Comparison of ENCODE assay signal across 1 cellular context in the genomic region with DNA sequence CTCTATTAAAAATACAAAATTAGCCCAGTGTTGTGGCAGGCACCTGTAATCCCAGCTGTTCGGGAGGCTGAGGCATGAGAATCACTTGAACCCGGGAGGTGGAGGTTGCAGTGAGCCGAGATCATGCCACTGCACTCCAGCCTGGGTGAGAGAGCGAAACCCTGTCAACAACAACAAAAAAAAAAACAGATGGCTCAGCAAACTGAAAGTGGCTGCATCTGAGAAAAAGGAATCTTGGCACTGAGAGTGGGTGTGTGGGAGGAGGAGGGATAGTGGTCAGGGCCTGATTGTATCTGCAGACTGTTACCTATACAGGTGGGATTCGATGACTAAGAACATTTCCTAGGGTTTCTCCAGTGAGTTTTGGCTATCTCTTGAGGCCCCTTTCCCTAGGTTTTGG.
TF ChIP-seq lines count a peak whose summit lies in the region.

No MANE protein-coding gene starts in this region.

TF ChIP-seq in GM23338, 12 proteins besides CTCF, POLR2A, EP300 and RAD21 (continued from another document):
- TF ChIP-seq, protein P1, sequence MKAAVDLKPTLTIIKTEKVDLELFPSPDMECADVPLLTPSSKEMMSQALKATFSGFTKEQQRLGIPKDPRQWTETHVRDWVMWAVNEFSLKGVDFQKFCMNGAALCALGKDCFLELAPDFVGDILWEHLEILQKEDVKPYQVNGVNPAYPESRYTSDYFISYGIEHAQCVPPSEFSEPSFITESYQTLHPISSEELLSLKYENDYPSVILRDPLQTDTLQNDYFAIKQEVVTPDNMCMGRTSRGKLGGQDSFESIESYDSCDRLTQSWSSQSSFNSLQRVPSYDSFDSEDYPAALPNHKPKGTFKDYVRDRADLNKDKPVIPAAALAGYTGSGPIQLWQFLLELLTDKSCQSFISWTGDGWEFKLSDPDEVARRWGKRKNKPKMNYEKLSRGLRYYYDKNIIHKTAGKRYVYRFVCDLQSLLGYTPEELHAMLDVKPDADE (IDR thresholded peaks at IDR 0.05) = no peak
- TF ChIP-seq, protein P2, sequence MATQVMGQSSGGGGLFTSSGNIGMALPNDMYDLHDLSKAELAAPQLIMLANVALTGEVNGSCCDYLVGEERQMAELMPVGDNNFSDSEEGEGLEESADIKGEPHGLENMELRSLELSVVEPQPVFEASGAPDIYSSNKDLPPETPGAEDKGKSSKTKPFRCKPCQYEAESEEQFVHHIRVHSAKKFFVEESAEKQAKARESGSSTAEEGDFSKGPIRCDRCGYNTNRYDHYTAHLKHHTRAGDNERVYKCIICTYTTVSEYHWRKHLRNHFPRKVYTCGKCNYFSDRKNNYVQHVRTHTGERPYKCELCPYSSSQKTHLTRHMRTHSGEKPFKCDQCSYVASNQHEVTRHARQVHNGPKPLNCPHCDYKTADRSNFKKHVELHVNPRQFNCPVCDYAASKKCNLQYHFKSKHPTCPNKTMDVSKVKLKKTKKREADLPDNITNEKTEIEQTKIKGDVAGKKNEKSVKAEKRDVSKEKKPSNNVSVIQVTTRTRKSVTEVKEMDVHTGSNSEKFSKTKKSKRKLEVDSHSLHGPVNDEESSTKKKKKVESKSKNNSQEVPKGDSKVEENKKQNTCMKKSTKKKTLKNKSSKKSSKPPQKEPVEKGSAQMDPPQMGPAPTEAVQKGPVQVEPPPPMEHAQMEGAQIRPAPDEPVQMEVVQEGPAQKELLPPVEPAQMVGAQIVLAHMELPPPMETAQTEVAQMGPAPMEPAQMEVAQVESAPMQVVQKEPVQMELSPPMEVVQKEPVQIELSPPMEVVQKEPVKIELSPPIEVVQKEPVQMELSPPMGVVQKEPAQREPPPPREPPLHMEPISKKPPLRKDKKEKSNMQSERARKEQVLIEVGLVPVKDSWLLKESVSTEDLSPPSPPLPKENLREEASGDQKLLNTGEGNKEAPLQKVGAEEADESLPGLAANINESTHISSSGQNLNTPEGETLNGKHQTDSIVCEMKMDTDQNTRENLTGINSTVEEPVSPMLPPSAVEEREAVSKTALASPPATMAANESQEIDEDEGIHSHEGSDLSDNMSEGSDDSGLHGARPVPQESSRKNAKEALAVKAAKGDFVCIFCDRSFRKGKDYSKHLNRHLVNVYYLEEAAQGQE (IDR thresholded peaks at IDR 0.05; ENCODE audit: unreplicated experiment) = no peak
- TF ChIP-seq EZH2 (IDR thresholded peaks at IDR 0.05; ENCODE audit: low read depth, unreplicated experiment) (no peak), NANOG (IDR thresholded peaks at IDR 0.05; ENCODE audit: borderline replicate concordance) (no peak), EZH2phosphoT487 (IDR thresholded peaks at IDR 0.05; ENCODE audit: unreplicated experiment) (no peak), POLR2AphosphoS5 (IDR thresholded peaks at IDR 0.05; ENCODE audit: low read depth) (no peak), ZNF331 (CRISPR knock-in tag; IDR thresholded peaks at IDR 0.05; ENCODE audit: low read depth) (no peak), JUNB (IDR thresholded peaks at IDR 0.05; ENCODE audit: unreplicated experiment) (no peak)
